ENCODE assay signal across 15 cellular contexts in genomic region chr4:78799551-78800495, GRCh38. TPM values are rescaled to one million over a fixed set of nuclear protein-coding genes. Genes with fewer than 3 reads are reported as not detected.
DNase-seq lines count a peak whose midpoint lies in the region; ATAC-seq and TF ChIP-seq lines count a peak whose summit lies in the region.
"Had no signal": no experiment of that assay in that cellular context is flagged by ENCODE, and none has a peak within 500 bp of the region (broad histone marks: within the 10 kb centered on the region; RNA-seq: fewer than 3 reads in every experiment).

No MANE protein-coding gene starts in this region.

- ATAC-seq in GM18502 (IDR thresholded peaks at IDR 0.05; ENCODE audit: poor library complexity, unreplicated experiment) (peak; percentile 65), GM21447 (IDR thresholded peaks at IDR 0.05; ENCODE audit: unreplicated experiment) (peak; percentile 52), HG03469 (IDR thresholded peaks at IDR 0.05; ENCODE audit: unreplicated experiment) (peak; percentile 80), mucosa of descending colon (no peak)
- ATAC-seq: gastroesophageal sphincter had no signal

- intact Hi-C loops in head of caudate nucleus (cut with DNase I) = no loop called here
- intact Hi-C loops in mucosa of descending colon (cut with DNase I, micrococcal nuclease) = no loop called here

- DNase-seq in epithelial cell of prostate (ENCODE audit: low read depth, low spot score) (peak; percentile 49), head of caudate nucleus (no peak), mucosa of descending colon (no peak), iPS-NIHi7 (ENCODE audit: extremely low spot score) (no peak), substantia nigra (lab: John Stamatoyannopoulos, UW) (no peak)
- DNase-seq: activated gamma-delta T cell treated with Interleukin-2 at 50 U/mL for 16 hours; GOT3; NCI-H1694; RPMI8226; stimulated activated CD4-positive, alpha-beta T cell treated with anti-CD3 and anti-CD28 coated beads, Interleukin-4, amount 100 ng/mL, for 4 hours had no signal

- H3K4me1 ChIP-seq in mucosa of descending colon (ENCODE audit: low read depth) = no peaks in the 10 kb centered on the region
- H3K4me1 ChIP-seq: parathyroid adenoma had no signal

- H3K36me3 ChIP-seq in mucosa of descending colon (ENCODE audit: low read depth) = no peaks in the 10 kb centered on the region
- H3K36me3 ChIP-seq: gastroesophageal sphincter had no signal

- no peak overlapping the region for H3K4me3 ChIP-seq in mucosa of descending colon
- H3K4me3 ChIP-seq: gastroesophageal sphincter had no signal

- H3K27ac ChIP-seq in epithelial cell of prostate = peak overlapping the region; percentile 24
- H3K27ac ChIP-seq in substantia nigra (ENCODE audit: low read depth, low read length, poor library complexity, severe bottlenecking) = no peak overlapping the region
- H3K27ac ChIP-seq: gastroesophageal sphincter, parathyroid adenoma had no signal

- no peak for TF ChIP-seq CTCF in mucosa of descending colon (IDR thresholded peaks at IDR 0.05)

- H3K9me3 ChIP-seq in mucosa of descending colon = no peaks in the 10 kb centered on the region
- H3K9me3 ChIP-seq: gastroesophageal sphincter had no signal

RNA-seq across cellular contexts. Expression of gene BMP2K, which starts 23.7 kb away (rescaled TPM):
- 10 to 100 TPM; 42.5 to 77.1 (median 67.5) TPM for total RNA-seq in mucosa of descending colon
